ENCODE assay signal across 23 cellular contexts in genomic region chr10:70269741-70270140, GRCh38. TPM values are rescaled to one million over a fixed set of nuclear protein-coding genes. Genes with fewer than 3 reads are reported as not detected.
"Had no signal": no experiment of that assay in that cellular context is flagged by ENCODE, and none has a peak within 500 bp of the region (broad histone marks: within the 10 kb centered on the region; RNA-seq: fewer than 3 reads in every experiment).

No MANE protein-coding gene starts in this region.

- FAIRE-seq: RCC 7860 had no signal

- DNase-seq: NCI-H1092, NCI-H1105 treated with DMSO at 0.1 percent for 48 hours, NCI-H1417 treated with DMSO at 0.1 percent for 48 hours, NCI-H146, NCI-H1694 treated with DMSO at 0.1 percent for 48 hours, NCI-H1930, NCI-H2081, NCI-H2107, NCI-H2171, NCI-H226, NCI-H446, NCI-H510A, NCI-H524 treated with DMSO at 0.1 percent for 48 hours, NCI-H69, NCI-H774, Right ventricle myocardium superior, RPMI8226, SIG-M5 had no signal

- H3K27me3 ChIP-seq: SJSA1 had no signal

- H3K4me3 ChIP-seq: SJSA1, SK-N-MC had no signal

- H3K36me3 ChIP-seq: SJSA1 had no signal

- H3K27ac ChIP-seq: SJSA1, SK-N-MC had no signal

- H3K9me3 ChIP-seq: SJSA1 had no signal

RNA-seq across cellular contexts. Expression of gene NPFFR1, which starts 14.1 kb away (rescaled TPM):
- total RNA-seq: LHCN-M2, MCF 10A, SJSA1 had no signal
